Comparison of ENCODE assay signal across 10 cellular contexts in genomic region chr9:134455537-134455936, GRCh38.
A peak's percentile ranks its signal among the peaks of the same experiment; 100 is the strongest.
DNase-seq lines count a peak whose midpoint lies in the region; ATAC-seq, FAIRE-seq and TF ChIP-seq lines count a peak whose summit lies in the region.
"Had no signal": no experiment of that assay in that cellular context is flagged by ENCODE, and none has a peak within 500 bp of the region (broad histone marks: within the 10 kb centered on the region; RNA-seq: fewer than 3 reads in every experiment).

No MANE protein-coding gene starts in this region.

- intact Hi-C loops in stomach (cut with DNase I; ENCODE audit: low total_unique reads), result no loop called here
- intact Hi-C loops in pancreas (cut with DNase I), result loop anchor here in 1 of 3 donors (10.0 kb wide), 1 partner anchor 289 kb away; no protein-coding TSS in a partner anchor

- H3K27ac Mint-ChIP-seq in HFFc6, result peak overlapping the region; percentile 100

- no peak for ATAC-seq in pancreas

- H3K36me3 Mint-ChIP-seq in HFFc6 (ENCODE audit: low read depth), result no peaks in the 10 kb centered on the region

- TF ChIP-seq CTCF in HFFc6 (IDR thresholded peaks at IDR 0.05), result 0 out of 2 replicates have a peak, but pooled peaks have one; percentile 16
- TF ChIP-seq CTCF in liver (IDR thresholded peaks at IDR 0.05; ENCODE audit: low read depth, low read length, missing input control), result no peak
- TF ChIP-seq CTCF in stomach (IDR thresholded peaks at IDR 0.05), result no peak
- TF ChIP-seq CTCF in pancreas (IDR thresholded peaks at IDR 0.05), result no peak

- peak overlapping the region; percentile 47 for H3K27ac ChIP-seq in angular gyrus (ENCODE audit: low read depth, low read length)
- peak overlapping the region; percentile 44 to 70 for H3K27ac ChIP-seq in liver (ENCODE audit: low read depth in 1 of 2, low read length in 2 of 2)
- H3K27ac ChIP-seq in stomach, result peak overlapping the region; percentile 76 to 87 (median 80)
- peak overlapping the region in 2 of 4 donors; percentile 63 to 72 for H3K27ac ChIP-seq in pancreas
- H3K27ac ChIP-seq: cardiac muscle cell had no signal

- H3K36me3 ChIP-seq in liver (ENCODE audit: control insufficient read depth in 4 of 4, insufficient read depth in 3 of 4, low read depth in 1 of 4, low read length in 3 of 4), result no peaks in the 10 kb centered on the region
- no peaks in the 10 kb centered on the region for H3K36me3 ChIP-seq in stomach
- H3K36me3 ChIP-seq in pancreas, result no peaks in the 10 kb centered on the region
- H3K36me3 ChIP-seq: cardiac muscle cell had no signal

- DNase-seq in HFFc6, result no peak
- DNase-seq in stomach, result no peak
- DNase-seq in erythroblast (lab: John Stamatoyannopoulos, UW), result no peak
- no peak for DNase-seq in HUDEP-2 (lab: John Stamatoyannopoulos, UW; ENCODE audit: unreplicated experiment in 76 of 76)
- DNase-seq in HPDE6-E6E7 (ENCODE audit: extremely low spot score), result no peak
- no peak for DNase-seq in pancreas
- DNase-seq: NCI-H2171 treated with DMSO at 0.1 percent for 48 hours had no signal

- H3K9me3 ChIP-seq in liver (ENCODE audit: control insufficient read depth in 4 of 4, low read length in 3 of 4) (no peaks in the 10 kb centered on the region), stomach (no peaks in the 10 kb centered on the region), pancreas (no peaks in the 10 kb centered on the region)

- H3K4me1 Mint-ChIP-seq in HFFc6 (ENCODE audit: low read depth), result peaks cover 41% of the 10 kb centered on the region

- H3K9ac ChIP-seq in liver (ENCODE audit: low read depth in 1 of 2, low read length in 2 of 2), result no peak overlapping the region

- H3K27me3 ChIP-seq in liver (ENCODE audit: control insufficient read depth in 4 of 4, insufficient read depth in 4 of 4, low read length in 3 of 4), result no peaks in the 10 kb centered on the region
- H3K27me3 ChIP-seq in stomach, result no peaks in the 10 kb centered on the region
- H3K27me3 ChIP-seq in pancreas, result no peaks in the 10 kb centered on the region
- H3K27me3 ChIP-seq: cardiac muscle cell had no signal

- no peak overlapping the region for H3K4me3 ChIP-seq in liver (ENCODE audit: low read depth in 1 of 3, low read length in 3 of 3)
- H3K4me3 ChIP-seq in stomach, result peak overlapping the region in 3 of 4 donors; percentile 26 to 36 (median 32)
- H3K4me3 ChIP-seq in pancreas, result peak overlapping the region in 1 of 4 donors; percentile 28
- H3K4me3 ChIP-seq: cardiac muscle cell had no signal

- TF ChIP-seq POLR2A in stomach (IDR thresholded peaks at IDR 0.05), result no peak
- no peak for TF ChIP-seq POLR2A in erythroblast (IDR thresholded peaks at IDR 0.05; ENCODE audit: low read length)

- no peaks in the 10 kb centered on the region for H3K9me3 Mint-ChIP-seq in HFFc6

- WGBS in liver, result 80% methylated on average over 15 of the region's 15 CpGs
- 71 to 83% (median 82%) methylated on average over 15 of the region's 15 CpGs for WGBS in stomach, 5 donors
- WGBS in pancreas, 2 donors, result 68 to 69% methylated on average over 15 of the region's 15 CpGs

- H3K27me3 Mint-ChIP-seq in HFFc6 (ENCODE audit: insufficient read depth), result peaks cover 3% of the 10 kb centered on the region; the same call in 1 of the 2 replicates

- no peak for TF ChIP-seq EP300 in stomach (IDR thresholded peaks at IDR 0.05)

- H3K4me1 ChIP-seq in liver (ENCODE audit: control insufficient read depth in 4 of 4, insufficient read depth in 4 of 4, low read length in 3 of 4), result peaks cover 0 to 2% (median 0%) of the 10 kb centered on the region in 4 donors
- H3K4me1 ChIP-seq in stomach, result peaks cover 15 to 43% (median 25%) of the 10 kb centered on the region in 4 donors
- no peaks in the 10 kb centered on the region for H3K4me1 ChIP-seq in pancreas

- no peak for FAIRE-seq in pancreas (lab: Jason Lieb, UNC)

- H3K4me3 Mint-ChIP-seq in HFFc6, result peak overlapping the region; percentile 75

- TF ChIP-seq RAD21 in liver (IDR thresholded peaks at IDR 0.05), result no peak

TF ChIP-seq in liver, 16 proteins besides CTCF, POLR2A, EP300 and RAD21:
- no peak for TF ChIP-seq EGR1 (IDR thresholded peaks at IDR 0.05; ENCODE audit: low read depth in 2 of 2)
- no peak for TF ChIP-seq SP1 (IDR thresholded peaks at IDR 0.05)
- no peak for TF ChIP-seq TAF1 (conservative IDR thresholded peaks at IDR 0.05)
- TF ChIP-seq, protein P1, sequence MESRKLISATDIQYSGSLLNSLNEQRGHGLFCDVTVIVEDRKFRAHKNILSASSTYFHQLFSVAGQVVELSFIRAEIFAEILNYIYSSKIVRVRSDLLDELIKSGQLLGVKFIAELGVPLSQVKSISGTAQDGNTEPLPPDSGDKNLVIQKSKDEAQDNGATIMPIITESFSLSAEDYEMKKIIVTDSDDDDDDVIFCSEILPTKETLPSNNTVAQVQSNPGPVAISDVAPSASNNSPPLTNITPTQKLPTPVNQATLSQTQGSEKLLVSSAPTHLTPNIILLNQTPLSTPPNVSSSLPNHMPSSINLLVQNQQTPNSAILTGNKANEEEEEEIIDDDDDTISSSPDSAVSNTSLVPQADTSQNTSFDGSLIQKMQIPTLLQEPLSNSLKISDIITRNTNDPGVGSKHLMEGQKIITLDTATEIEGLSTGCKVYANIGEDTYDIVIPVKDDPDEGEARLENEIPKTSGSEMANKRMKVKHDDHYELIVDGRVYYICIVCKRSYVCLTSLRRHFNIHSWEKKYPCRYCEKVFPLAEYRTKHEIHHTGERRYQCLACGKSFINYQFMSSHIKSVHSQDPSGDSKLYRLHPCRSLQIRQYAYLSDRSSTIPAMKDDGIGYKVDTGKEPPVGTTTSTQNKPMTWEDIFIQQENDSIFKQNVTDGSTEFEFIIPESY (IDR thresholded peaks at IDR 0.05), result no peak
- no peak for TF ChIP-seq REST (IDR thresholded peaks at IDR 0.05)
- TF ChIP-seq YY1 (IDR thresholded peaks at IDR 0.05), result no peak
- no peak for TF ChIP-seq MAX (IDR thresholded peaks at IDR 0.05)
- no peak for TF ChIP-seq ATF3 (IDR thresholded peaks at IDR 0.05)
- no peak for TF ChIP-seq HNF4G (IDR thresholded peaks at IDR 0.05)
- no peak for TF ChIP-seq NR2F2 (IDR thresholded peaks at IDR 0.05)
- no peak for TF ChIP-seq FOXA2 (IDR thresholded peaks at IDR 0.05)
- no peak for TF ChIP-seq FOXA1 (IDR thresholded peaks at IDR 0.05)
- no peak for TF ChIP-seq HNF4A (conservative IDR thresholded peaks at IDR 0.05)
- no peak for TF ChIP-seq RXRA (IDR thresholded peaks at IDR 0.05)
- TF ChIP-seq JUND (IDR thresholded peaks at IDR 0.05), result no peak
- TF ChIP-seq GABPA (IDR thresholded peaks at IDR 0.05 in 1 of 2, conservative IDR thresholded peaks at IDR 0.05 in 1 of 2), result no peak

Comparison
In these comparisons a context has a peak if more than half of its experiments do, and no peak if none do; other contexts are left out.
1. H3K4me3 ChIP-seq: peak in stomach (3 of 4); none in liver (0 of 3).